Comparison of ENCODE assay signal across 1 cellular context in genomic region chr5:79514391-79515105, GRCh38.
TF ChIP-seq lines count a peak whose summit lies in the region.

No MANE protein-coding gene starts in this region.

TF ChIP-seq in HepG2, 621 proteins besides CTCF, POLR2A, EP300 and RAD21 (continued from another document and continues in another):
- 0 out of 2 replicates have a peak, but pooled peaks have one; percentile 64 for TF ChIP-seq ZNF251 (CRISPR knock-in tag; IDR thresholded peaks at IDR 0.05)
- no peak for TF ChIP-seq ZNF484 (CRISPR knock-in tag; IDR thresholded peaks at IDR 0.05; ENCODE audit: borderline replicate concordance, low read depth)
- TF ChIP-seq HNRNPLL (IDR thresholded peaks at IDR 0.05; ENCODE audit: low read depth, low read length, poor library complexity, severe bottlenecking) = no peak
- TF ChIP-seq ZNF143 (CRISPR knock-in tag; IDR thresholded peaks at IDR 0.05) = peak; percentile 47; the same call in 1 of the 2 replicates
- peak; percentile 91 for TF ChIP-seq IKZF5 (CRISPR knock-in tag; IDR thresholded peaks at IDR 0.05)
- TF ChIP-seq BATF2 (CRISPR knock-in tag; IDR thresholded peaks at IDR 0.05) = peak; percentile 77; the same call in 1 of the 2 replicates
- no peak for TF ChIP-seq KDM5B (CRISPR knock-in tag; IDR thresholded peaks at IDR 0.05; ENCODE audit: borderline replicate concordance)
- peak; percentile 65; the same call in 1 of the 2 replicates for TF ChIP-seq HOMEZ (CRISPR knock-in tag; IDR thresholded peaks at IDR 0.05; ENCODE audit: low read depth)
- TF ChIP-seq STAT5B (CRISPR knock-in tag; IDR thresholded peaks at IDR 0.05) = no peak
- TF ChIP-seq MIER3 (CRISPR knock-in tag; IDR thresholded peaks at IDR 0.05; ENCODE audit: borderline replicate concordance) = peak; percentile 76; the same call in 1 of the 2 replicates
- 0 out of 2 replicates have a peak, but pooled peaks have one; percentile 9 for TF ChIP-seq PBX3 (CRISPR knock-in tag; IDR thresholded peaks at IDR 0.05; ENCODE audit: borderline replicate concordance)
- no peak for TF ChIP-seq SOX6 (IDR thresholded peaks at IDR 0.05)
- TF ChIP-seq SOX6 (CRISPR knock-in tag; IDR thresholded peaks at IDR 0.05) = peak; percentile 54
- TF ChIP-seq ATRX (CRISPR knock-in tag; IDR thresholded peaks at IDR 0.05; ENCODE audit: borderline replicate concordance) = no peak
- peak; percentile 68; the same call in 1 of the 2 replicates for TF ChIP-seq ZNF674 (CRISPR knock-in tag; IDR thresholded peaks at IDR 0.05; ENCODE audit: low read depth)
- TF ChIP-seq NONO (IDR thresholded peaks at IDR 0.05) = no peak
- TF ChIP-seq NONO (CRISPR knock-in tag; conservative IDR thresholded peaks at IDR 0.05) = peak; percentile 77
- TF ChIP-seq ZIK1 (CRISPR knock-in tag; IDR thresholded peaks at IDR 0.05; ENCODE audit: borderline replicate concordance, low read depth) = no peak
- TF ChIP-seq ZNF12 (CRISPR knock-in tag; IDR thresholded peaks at IDR 0.05) = peak; percentile 49
- peak; percentile 89 for TF ChIP-seq GTF3A (CRISPR knock-in tag; conservative IDR thresholded peaks at IDR 0.05)
- TF ChIP-seq HNF1B (CRISPR knock-in tag; IDR thresholded peaks at IDR 0.05) = peak; percentile 80; the same call in 1 of the 2 replicates
- TF ChIP-seq REST (IDR thresholded peaks at IDR 0.05; ENCODE audit: borderline replicate concordance in 1 of 2, low read depth in 1 of 2, low read length in 2 of 2) = peak in 1 of 2 experiments; percentile 52; a peak in 1 of 4 replicates
- peak; percentile 39; the same call in 1 of the 2 replicates for TF ChIP-seq PAX8 (CRISPR knock-in tag; IDR thresholded peaks at IDR 0.05; ENCODE audit: borderline replicate concordance)
- no peak for TF ChIP-seq ZNF343 (CRISPR knock-in tag; IDR thresholded peaks at IDR 0.05)
- TF ChIP-seq MTF1 (CRISPR knock-in tag; IDR thresholded peaks at IDR 0.05) = no peak
- TF ChIP-seq TAF15 (IDR thresholded peaks at IDR 0.05; ENCODE audit: low read depth, low read length, poor library complexity, severe bottlenecking) = no peak
- TF ChIP-seq ZNF607 (CRISPR knock-in tag; IDR thresholded peaks at IDR 0.05; ENCODE audit: borderline replicate concordance) = peak; percentile 4; the same call in 1 of the 2 replicates
- peak in 1 of 2 experiments; percentile 81; a peak in 1 of 4 replicates for TF ChIP-seq KLF16 (CRISPR knock-in tag; IDR thresholded peaks at IDR 0.05)
- TF ChIP-seq ZNF17 (CRISPR knock-in tag; IDR thresholded peaks at IDR 0.05) = no peak
- peak; percentile 38; the same call in 1 of the 2 replicates for TF ChIP-seq ZFY (CRISPR knock-in tag; IDR thresholded peaks at IDR 0.05)
- TF ChIP-seq ZNF432 (CRISPR knock-in tag; IDR thresholded peaks at IDR 0.05; ENCODE audit: borderline replicate concordance) = no peak
- no peak for TF ChIP-seq DPF2 (CRISPR knock-in tag; IDR thresholded peaks at IDR 0.05; ENCODE audit: borderline replicate concordance, low read depth)
- peak; percentile 70; the same call in 1 of the 2 replicates for TF ChIP-seq ZNF512B (CRISPR knock-in tag; IDR thresholded peaks at IDR 0.05; ENCODE audit: borderline replicate concordance)
- no peak for TF ChIP-seq ZNF691 (CRISPR knock-in tag; IDR thresholded peaks at IDR 0.05; ENCODE audit: borderline replicate concordance, low read depth)
- no peak for TF ChIP-seq ZNF121 (CRISPR knock-in tag; IDR thresholded peaks at IDR 0.05)
- TF ChIP-seq ZNF124 (CRISPR knock-in tag; IDR thresholded peaks at IDR 0.05) = peak; percentile 19; the same call in 1 of the 2 replicates
- TF ChIP-seq KLF12 (CRISPR knock-in tag; IDR thresholded peaks at IDR 0.05; ENCODE audit: borderline replicate concordance) = peak; percentile 55; the same call in 1 of the 2 replicates
- TF ChIP-seq SP140L (CRISPR knock-in tag; IDR thresholded peaks at IDR 0.05; ENCODE audit: borderline replicate concordance) = no peak
- TF ChIP-seq NFE2 (CRISPR knock-in tag; IDR thresholded peaks at IDR 0.05) = no peak
- peak; percentile 63; the same call in 1 of the 2 replicates for TF ChIP-seq SALL1 (CRISPR knock-in tag; IDR thresholded peaks at IDR 0.05)
- peak; percentile 54; the same call in 1 of the 2 replicates for TF ChIP-seq CEBPG (CRISPR knock-in tag; IDR thresholded peaks at IDR 0.05)
- peak; percentile 52; the same call in 1 of the 2 replicates for TF ChIP-seq MAFG (CRISPR knock-in tag; IDR thresholded peaks at IDR 0.05)
- TF ChIP-seq ZNF552 (CRISPR knock-in tag; IDR thresholded peaks at IDR 0.05; ENCODE audit: borderline replicate concordance) = peak; percentile 37; the same call in 1 of the 2 replicates
- no peak for TF ChIP-seq GLMP (CRISPR knock-in tag; IDR thresholded peaks at IDR 0.05; ENCODE audit: borderline replicate concordance)
- TF ChIP-seq ZNF574 (CRISPR knock-in tag; IDR thresholded peaks at IDR 0.05) = peak; percentile 54; the same call in 1 of the 2 replicates
